12 cellular contexts compared by ENCODE assay signal in the genomic region with DNA sequence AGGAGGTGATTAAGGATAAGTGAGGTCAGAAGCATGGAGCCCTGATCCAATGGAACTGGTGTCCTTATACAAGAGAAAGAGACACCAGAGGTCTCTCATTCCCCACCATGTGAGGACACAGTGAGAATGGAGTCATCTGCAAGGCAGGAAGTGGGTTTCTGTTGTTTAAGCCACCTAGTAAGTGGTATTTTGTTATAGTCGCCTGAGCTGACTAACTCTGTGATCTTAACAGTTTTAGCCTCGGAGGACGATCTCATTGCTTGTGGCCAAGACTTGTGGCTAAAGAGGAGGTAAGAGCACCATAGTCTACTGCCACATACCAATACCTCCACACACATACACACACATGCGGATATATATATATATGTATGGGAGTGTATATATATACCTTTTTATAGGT.
DNase-seq lines count a peak whose midpoint lies in the region; ATAC-seq, FAIRE-seq and TF ChIP-seq lines count a peak whose summit lies in the region.
"Had no signal": no experiment of that assay in that cellular context is flagged by ENCODE, and none has a peak within 500 bp of the region (broad histone marks: within the 10 kb centered on the region; RNA-seq: fewer than 3 reads in every experiment).

No MANE protein-coding gene starts in this region.

- H3K27me3 Mint-ChIP-seq in activated naive CD8-positive, alpha-beta T cell treated with anti-CD3 and anti-CD28 coated beads, Interleukin-2, amount 50 U/mL, for 24 hours = no peaks in the 10 kb centered on the region

- H3K9me3 Mint-ChIP-seq in activated naive CD8-positive, alpha-beta T cell treated with anti-CD3 and anti-CD28 coated beads, Interleukin-2, amount 50 U/mL, for 24 hours = peaks cover 26% of the 10 kb centered on the region

- peak; percentile 69 for FAIRE-seq in GM18507 (lab: Jason Lieb, UNC)

- peak overlapping the region; percentile 73 for H3K27ac Mint-ChIP-seq in activated naive CD8-positive, alpha-beta T cell treated with anti-CD3 and anti-CD28 coated beads, Interleukin-2, amount 50 U/mL, for 24 hours

- peaks cover 55% of the 10 kb centered on the region for H3K4me1 Mint-ChIP-seq in activated naive CD8-positive, alpha-beta T cell treated with anti-CD3 and anti-CD28 coated beads, Interleukin-2, amount 50 U/mL, for 24 hours

- ATAC-seq in GM21367 (IDR thresholded peaks at IDR 0.05; ENCODE audit: unreplicated experiment) (peak; percentile 44), HG03457 (IDR thresholded peaks at IDR 0.05; ENCODE audit: unreplicated experiment) (peak; percentile 51)
- ATAC-seq in activated naive CD8-positive, alpha-beta T cell treated with anti-CD3 and anti-CD28 coated beads, Interleukin-2, amount 50 U/mL, for 24 hours = peak; percentile 82

- no peak overlapping the region for H3K4me3 Mint-ChIP-seq in activated naive CD8-positive, alpha-beta T cell treated with anti-CD3 and anti-CD28 coated beads, Interleukin-2, amount 50 U/mL, for 24 hours

- POLR2A ChIA-PET in HEK293T (lab: Yijun Ruan, JAX) = no interaction called here

- peaks cover 59% of the 10 kb centered on the region for H3K36me3 Mint-ChIP-seq in activated naive CD8-positive, alpha-beta T cell treated with anti-CD3 and anti-CD28 coated beads, Interleukin-2, amount 50 U/mL, for 24 hours (ENCODE audit: low read depth)

- CTCF ChIA-PET in HEK293T (lab: Yijun Ruan, JAX) = interaction anchor here (1.4 kb wide), 1 partner anchor 18 kb away, joined by 7 read pairs; no protein-coding TSS in a partner anchor

- DNase-seq in GM18507 (ENCODE audit: extremely low spot score, insufficient read length, low read depth) = no peak
- DNase-seq in activated naive CD8-positive, alpha-beta T cell treated with anti-CD3 and anti-CD28 coated beads, Interleukin-2, amount 50 U/mL, for 24 hours = peak; percentile 17
- no peak for DNase-seq in HEK293T (ENCODE audit: extremely low spot score)
- no peak for DNase-seq in SKM-1 (lab: John Stamatoyannopoulos, UW; ENCODE audit: unreplicated experiment)
- DNase-seq in HUDEP-2 (lab: John Stamatoyannopoulos, UW; ENCODE audit: unreplicated experiment in 76 of 76) = no peak
- no peak for DNase-seq in NCI-H1092 treated with DMSO at 0.1 percent for 48 hours (lab: John Stamatoyannopoulos, UW)
- DNase-seq: activated effector memory CD4-positive, alpha-beta T cell treated with Interleukin-2 at 50 U/mL for 16 hours; HCEC 1CT; NCI-H1048; Right ventricle myocardium superior had no signal

TF ChIP-seq in HEK293T, 16 proteins besides CTCF, POLR2A, EP300 and RAD21:
- TF ChIP-seq BHLHE40 (IDR thresholded peaks at IDR 0.05; ENCODE audit: borderline replicate concordance) (no peak), L3MBTL2 (conservative IDR thresholded peaks at IDR 0.05) (no peak), ZNF384 (IDR thresholded peaks at IDR 0.05) (no peak), CTBP1 (IDR thresholded peaks at IDR 0.05; ENCODE audit: borderline replicate concordance) (no peak), HDGF (IDR thresholded peaks at IDR 0.05; ENCODE audit: borderline replicate concordance) (no peak), ELF4 (IDR thresholded peaks at IDR 0.05) (no peak), NFRKB (IDR thresholded peaks at IDR 0.05) (no peak), TARDBP (IDR thresholded peaks at IDR 0.05) (no peak), SUZ12 (IDR thresholded peaks at IDR 0.05) (no peak), FOXM1 (IDR thresholded peaks at IDR 0.05; ENCODE audit: borderline replicate concordance) (no peak), ARNT (IDR thresholded peaks at IDR 0.05) (no peak), LEF1 (IDR thresholded peaks at IDR 0.05; ENCODE audit: borderline replicate concordance) (no peak), FOXA1 (IDR thresholded peaks at IDR 0.05) (no peak), SP1 (IDR thresholded peaks at IDR 0.05) (no peak)
- TF ChIP-seq, protein P1, sequence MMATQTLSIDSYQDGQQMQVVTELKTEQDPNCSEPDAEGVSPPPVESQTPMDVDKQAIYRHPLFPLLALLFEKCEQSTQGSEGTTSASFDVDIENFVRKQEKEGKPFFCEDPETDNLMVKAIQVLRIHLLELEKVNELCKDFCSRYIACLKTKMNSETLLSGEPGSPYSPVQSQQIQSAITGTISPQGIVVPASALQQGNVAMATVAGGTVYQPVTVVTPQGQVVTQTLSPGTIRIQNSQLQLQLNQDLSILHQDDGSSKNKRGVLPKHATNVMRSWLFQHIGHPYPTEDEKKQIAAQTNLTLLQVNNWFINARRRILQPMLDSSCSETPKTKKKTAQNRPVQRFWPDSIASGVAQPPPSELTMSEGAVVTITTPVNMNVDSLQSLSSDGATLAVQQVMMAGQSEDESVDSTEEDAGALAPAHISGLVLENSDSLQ (IDR thresholded peaks at IDR 0.05) = no peak
